In genomic region chr13:40158218-40158617, GRCh38 we compare ENCODE assay signal across 1 cellular context.
TF ChIP-seq lines count a peak whose summit lies in the region.

No MANE protein-coding gene starts in this region.

TF ChIP-seq in endothelial cell of umbilical vein, 7 proteins besides CTCF, POLR2A, EP300 and RAD21 (continued from another document):
- TF ChIP-seq, protein P1, sequence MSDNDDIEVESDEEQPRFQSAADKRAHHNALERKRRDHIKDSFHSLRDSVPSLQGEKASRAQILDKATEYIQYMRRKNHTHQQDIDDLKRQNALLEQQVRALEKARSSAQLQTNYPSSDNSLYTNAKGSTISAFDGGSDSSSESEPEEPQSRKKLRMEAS (IDR thresholded peaks at IDR 0.05; ENCODE audit: insufficient read depth, insufficient read length), result no peak
- peak; percentile 26 for TF ChIP-seq POLR2AphosphoS5 (IDR thresholded peaks at IDR 0.05; ENCODE audit: insufficient read depth, low read depth, low read length)
- TF ChIP-seq FOS (IDR thresholded peaks at IDR 0.05; ENCODE audit: borderline replicate concordance, insufficient read depth, low read length), result peak; percentile 73
